In genomic region chr18:66601649-66602048, GRCh38 we compare ENCODE assay signal across 14 cellular contexts. TPM values are rescaled to one million over a fixed set of nuclear protein-coding genes. Genes with fewer than 3 reads are reported as not detected.
"Had no signal": no experiment of that assay in that cellular context is flagged by ENCODE, and none has a peak within 500 bp of the region (broad histone marks: within the 10 kb centered on the region; RNA-seq: fewer than 3 reads in every experiment).

No MANE protein-coding gene starts in this region.

- H3K27me3 Mint-ChIP-seq: activated CD4-positive, alpha-beta T cell treated with anti-CD3 and anti-CD28 coated beads, Interleukin-2, amount 10 ng/mL, durations not matched to agents 7 days and 5 days; activated naive CD8-positive, alpha-beta T cell treated with anti-CD3 and anti-CD28 coated beads, Interleukin-2, amount 10 ng/mL, durations not matched to agents 7 days and 5 days; memory B cell; naive thymus-derived CD8-positive, alpha-beta T cell; stimulated activated naive CD8-positive, alpha-beta T cell treated with anti-CD3 and anti-CD28 coated beads, Interleukin-15, Interleukin-2, amounts not matched to agents 100 ng/mL and 50 ng/mL, for 24 hours had no signal

- H3K36me3 Mint-ChIP-seq: activated naive CD8-positive, alpha-beta T cell treated with anti-CD3 and anti-CD28 coated beads, Interleukin-2, amount 10 ng/mL, durations not matched to agents 7 days and 5 days; memory B cell; naive thymus-derived CD8-positive, alpha-beta T cell had no signal

- H3K4me3 ChIP-seq: hepatocyte, prostate gland had no signal

- H3K9me3 Mint-ChIP-seq: memory B cell; stimulated activated naive CD8-positive, alpha-beta T cell treated with anti-CD3 and anti-CD28 coated beads, Interleukin-15, Interleukin-2, amounts not matched to agents 100 ng/mL and 50 ng/mL, for 24 hours had no signal

- H3K36me3 ChIP-seq: prostate gland, spleen, upper lobe of right lung had no signal

- H3K27ac ChIP-seq: hepatocyte, prostate gland, spleen, upper lobe of right lung had no signal

- DNase-seq: activated CD4-positive, alpha-beta T cell treated with anti-CD3 and anti-CD28 coated beads, Interleukin-2, amount 10 ng/mL, durations not matched to agents 7 days and 5 days; activated naive CD8-positive, alpha-beta T cell treated with anti-CD3 and anti-CD28 coated beads, Interleukin-2, amount 10 ng/mL, durations not matched to agents 7 days and 5 days; erythroblast; islet precursor cell; naive thymus-derived CD8-positive, alpha-beta T cell; occipital lobe; spleen; upper lobe of right lung had no signal

- H3K9me3 ChIP-seq: prostate gland, upper lobe of right lung had no signal

- ATAC-seq: left lobe of liver; naive thymus-derived CD8-positive, alpha-beta T cell; sciatic nerve; upper lobe of right lung had no signal

- H3K4me2 ChIP-seq: hepatocyte had no signal

- H3K4me1 Mint-ChIP-seq: activated CD4-positive, alpha-beta T cell treated with anti-CD3 and anti-CD28 coated beads, Interleukin-2, amount 10 ng/mL, durations not matched to agents 7 days and 5 days; activated naive CD8-positive, alpha-beta T cell treated with anti-CD3 and anti-CD28 coated beads, Interleukin-2, amount 10 ng/mL, durations not matched to agents 7 days and 5 days; memory B cell; naive thymus-derived CD8-positive, alpha-beta T cell had no signal

- H2AFZ ChIP-seq: hepatocyte had no signal

- H3K27ac Mint-ChIP-seq: activated CD4-positive, alpha-beta T cell treated with anti-CD3 and anti-CD28 coated beads, Interleukin-2, amount 10 ng/mL, durations not matched to agents 7 days and 5 days; activated naive CD8-positive, alpha-beta T cell treated with anti-CD3 and anti-CD28 coated beads, Interleukin-2, amount 10 ng/mL, durations not matched to agents 7 days and 5 days; memory B cell; stimulated activated naive CD8-positive, alpha-beta T cell treated with anti-CD3 and anti-CD28 coated beads, Interleukin-15, Interleukin-2, amounts not matched to agents 100 ng/mL and 50 ng/mL, for 24 hours had no signal

- H3K27me3 ChIP-seq: hepatocyte, spleen, upper lobe of right lung had no signal

- H3K4me3 Mint-ChIP-seq: activated CD4-positive, alpha-beta T cell treated with anti-CD3 and anti-CD28 coated beads, Interleukin-2, amount 10 ng/mL, durations not matched to agents 7 days and 5 days; activated naive CD8-positive, alpha-beta T cell treated with anti-CD3 and anti-CD28 coated beads, Interleukin-2, amount 10 ng/mL, durations not matched to agents 7 days and 5 days; memory B cell; naive thymus-derived CD8-positive, alpha-beta T cell; stimulated activated naive CD8-positive, alpha-beta T cell treated with anti-CD3 and anti-CD28 coated beads, Interleukin-15, Interleukin-2, amounts not matched to agents 100 ng/mL and 50 ng/mL, for 24 hours had no signal

- H3K4me1 ChIP-seq: prostate gland, spleen, upper lobe of right lung had no signal

RNA-seq across cellular contexts. Expression of gene CDH19, which starts 2.2 kb away (rescaled TPM):
- total RNA-seq: activated CD4-positive, alpha-beta T cell treated with anti-CD3 and anti-CD28 coated beads, Interleukin-2, amount 10 ng/mL, durations not matched to agents 7 days and 5 days; activated naive CD8-positive, alpha-beta T cell treated with anti-CD3 and anti-CD28 coated beads, Interleukin-2, amount 10 ng/mL, durations not matched to agents 7 days and 5 days; hepatocyte; naive thymus-derived CD8-positive, alpha-beta T cell had no signal
- polyA plus RNA-seq: hepatocyte; naive thymus-derived CD8-positive, alpha-beta T cell had no signal
